ENCODE assay signal across 17 cellular contexts in the genomic region with DNA sequence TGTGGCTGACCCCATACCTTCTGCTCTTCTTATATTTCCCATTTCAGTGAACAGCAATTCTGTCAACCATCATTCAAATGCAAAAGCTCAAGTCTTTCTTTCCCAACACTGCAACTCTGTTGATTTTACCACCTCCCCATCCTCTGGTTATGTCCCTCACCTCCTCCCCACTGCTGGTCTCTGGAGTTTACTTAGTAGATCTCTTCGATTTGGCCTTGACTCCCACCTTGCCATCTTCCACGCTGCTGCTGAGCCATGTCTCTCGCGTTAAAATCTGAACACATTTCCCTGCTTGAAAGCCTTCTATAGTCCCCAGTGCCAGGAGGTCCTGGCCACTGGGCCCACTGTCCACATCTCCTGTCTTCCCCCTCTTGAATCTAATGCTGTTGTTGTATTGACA.
DNase-seq lines count a peak whose midpoint lies in the region; ATAC-seq and TF ChIP-seq lines count a peak whose summit lies in the region.
"Had no signal": no experiment of that assay in that cellular context is flagged by ENCODE, and none has a peak within 500 bp of the region (broad histone marks: within the 10 kb centered on the region; RNA-seq: fewer than 3 reads in every experiment).

No MANE protein-coding gene starts in this region.

- peak overlapping the region; percentile 50 for H3K27ac Mint-ChIP-seq in activated CD8-positive, alpha-beta T cell treated with anti-CD3 and anti-CD28 coated beads for 36 hours
- no peak overlapping the region for H3K27ac Mint-ChIP-seq in activated CD8-positive, alpha-beta T cell treated with anti-CD3 and anti-CD28 coated beads, Interleukin-2, amount 10 ng/mL, durations not matched to agents 7 days and 5 days
- H3K27ac Mint-ChIP-seq in CD4-positive, alpha-beta T cell, result peak overlapping the region; percentile 75
- peak overlapping the region; percentile 1 for H3K27ac Mint-ChIP-seq in activated naive CD8-positive, alpha-beta T cell
- peak overlapping the region in 6 of 10 donors; percentile 1 to 57 (median 18) for H3K27ac Mint-ChIP-seq in naive thymus-derived CD8-positive, alpha-beta T cell
- no peak overlapping the region for H3K27ac Mint-ChIP-seq in HFFc6
- no peak overlapping the region for H3K27ac Mint-ChIP-seq in CD8-positive, alpha-beta T cell

- H3K4me3 ChIP-seq in CD8-positive, alpha-beta T cell (ENCODE audit: low read depth, low read length), result no peak overlapping the region
- H3K4me3 ChIP-seq in mucosa of descending colon, result no peak overlapping the region
- H3K4me3 ChIP-seq: A549 had no signal

- H3K4me1 ChIP-seq in CD8-positive, alpha-beta T cell (ENCODE audit: insufficient read depth, low read length), result peaks cover 6% of the 10 kb centered on the region
- H3K4me1 ChIP-seq in mucosa of descending colon (ENCODE audit: low read depth), result peaks cover 9% of the 10 kb centered on the region

- DNase-seq in activated CD8-positive, alpha-beta T cell treated with anti-CD3 and anti-CD28 coated beads for 36 hours, result no peak
- DNase-seq in activated CD8-positive, alpha-beta T cell treated with anti-CD3 and anti-CD28 coated beads, Interleukin-2, amount 10 ng/mL, durations not matched to agents 7 days and 5 days, result no peak
- no peak for DNase-seq in CD4-positive, alpha-beta T cell
- DNase-seq in naive thymus-derived CD8-positive, alpha-beta T cell, result no peak
- DNase-seq in HFFc6, result no peak
- no peak for DNase-seq in CD8-positive, alpha-beta T cell
- no peak for DNase-seq in mucosa of descending colon
- DNase-seq: H7; Karpas-422; NCI-H187 treated with DMSO at 0.1 percent for 48 hours; NCI-H69; NK-92 treated with Interleukin-12 subunit alpha and Interleukin-12 subunit beta, amount 100 ng/mL, for 24 hours; OCI-M1; RPMI8226; SIG-M5 had no signal

- H3K4me3 Mint-ChIP-seq in activated CD8-positive, alpha-beta T cell treated with anti-CD3 and anti-CD28 coated beads for 36 hours, result no peak overlapping the region
- no peak overlapping the region for H3K4me3 Mint-ChIP-seq in activated CD8-positive, alpha-beta T cell treated with anti-CD3 and anti-CD28 coated beads, Interleukin-2, amount 10 ng/mL, durations not matched to agents 7 days and 5 days
- no peak overlapping the region for H3K4me3 Mint-ChIP-seq in CD4-positive, alpha-beta T cell
- H3K4me3 Mint-ChIP-seq in activated naive CD8-positive, alpha-beta T cell, result no peak overlapping the region
- peak overlapping the region in 1 of 10 donors; percentile 44 for H3K4me3 Mint-ChIP-seq in naive thymus-derived CD8-positive, alpha-beta T cell
- H3K4me3 Mint-ChIP-seq in HFFc6, result no peak overlapping the region
- H3K4me3 Mint-ChIP-seq in CD8-positive, alpha-beta T cell, result no peak overlapping the region

- no peak for ATAC-seq in activated CD8-positive, alpha-beta T cell treated with anti-CD3 and anti-CD28 coated beads for 36 hours
- no peak for ATAC-seq in activated CD8-positive, alpha-beta T cell treated with anti-CD3 and anti-CD28 coated beads, Interleukin-2, amount 10 ng/mL, durations not matched to agents 7 days and 5 days
- no peak for ATAC-seq in CD4-positive, alpha-beta T cell (ENCODE audit: poor library complexity)
- ATAC-seq in naive thymus-derived CD8-positive, alpha-beta T cell, result no peak
- no peak for ATAC-seq in CD8-positive, alpha-beta T cell
- ATAC-seq in mucosa of descending colon, result no peak
- ATAC-seq: A549 had no signal

- TF ChIP-seq CTCF in activated CD8-positive, alpha-beta T cell treated with anti-CD3 and anti-CD28 coated beads for 36 hours (IDR thresholded peaks at IDR 0.05), result no peak
- TF ChIP-seq CTCF in CD4-positive, alpha-beta T cell (IDR thresholded peaks at IDR 0.05), result no peak
- TF ChIP-seq CTCF in HFFc6 (IDR thresholded peaks at IDR 0.05) (no peak), mucosa of descending colon (IDR thresholded peaks at IDR 0.05) (no peak)
- no peak for TF ChIP-seq CTCF in CD8-positive, alpha-beta T cell (IDR thresholded peaks at IDR 0.05)

- no peak overlapping the region for H3K27ac ChIP-seq in CD4-positive, alpha-beta T cell (ENCODE audit: low read depth, low read length)
- no peak overlapping the region for H3K27ac ChIP-seq in CD8-positive, alpha-beta T cell (ENCODE audit: low read depth, low read length)
- H3K27ac ChIP-seq: A549 had no signal

- H3K27me3 Mint-ChIP-seq in activated CD8-positive, alpha-beta T cell treated with anti-CD3 and anti-CD28 coated beads for 36 hours, result no peaks in the 10 kb centered on the region
- H3K27me3 Mint-ChIP-seq in activated CD8-positive, alpha-beta T cell treated with anti-CD3 and anti-CD28 coated beads, Interleukin-2, amount 10 ng/mL, durations not matched to agents 7 days and 5 days (ENCODE audit: low read depth), result no peaks in the 10 kb centered on the region
- H3K27me3 Mint-ChIP-seq in CD4-positive, alpha-beta T cell, result no peaks in the 10 kb centered on the region
- H3K27me3 Mint-ChIP-seq in activated naive CD8-positive, alpha-beta T cell, result no peaks in the 10 kb centered on the region
- no peaks in the 10 kb centered on the region for H3K27me3 Mint-ChIP-seq in naive thymus-derived CD8-positive, alpha-beta T cell
- H3K27me3 Mint-ChIP-seq in HFFc6 (ENCODE audit: insufficient read depth), result no peaks in the 10 kb centered on the region
- no peaks in the 10 kb centered on the region for H3K27me3 Mint-ChIP-seq in CD8-positive, alpha-beta T cell (ENCODE audit: low read depth)

- H3K36me3 ChIP-seq in CD8-positive, alpha-beta T cell (ENCODE audit: insufficient read depth, low read length), result peaks cover 4% of the 10 kb centered on the region
- no peaks in the 10 kb centered on the region for H3K36me3 ChIP-seq in mucosa of descending colon (ENCODE audit: low read depth)

- H3K36me3 Mint-ChIP-seq in activated CD8-positive, alpha-beta T cell treated with anti-CD3 and anti-CD28 coated beads for 36 hours (ENCODE audit: low read depth), result peaks cover 22% of the 10 kb centered on the region
- peaks cover 5% of the 10 kb centered on the region for H3K36me3 Mint-ChIP-seq in activated CD8-positive, alpha-beta T cell treated with anti-CD3 and anti-CD28 coated beads, Interleukin-2, amount 10 ng/mL, durations not matched to agents 7 days and 5 days (ENCODE audit: low read depth)
- peaks cover 75% of the 10 kb centered on the region for H3K36me3 Mint-ChIP-seq in CD4-positive, alpha-beta T cell (ENCODE audit: low read depth)
- H3K36me3 Mint-ChIP-seq in activated naive CD8-positive, alpha-beta T cell, result peaks cover 36% of the 10 kb centered on the region
- H3K36me3 Mint-ChIP-seq in naive thymus-derived CD8-positive, alpha-beta T cell, result peaks cover 0 to 37% (median 14%) of the 10 kb centered on the region in 3 donors
- H3K36me3 Mint-ChIP-seq in HFFc6 (ENCODE audit: low read depth), result peaks cover 40% of the 10 kb centered on the region
- peaks cover 60% of the 10 kb centered on the region for H3K36me3 Mint-ChIP-seq in CD8-positive, alpha-beta T cell

- POLR2A ChIA-PET in activated CD8-positive, alpha-beta T cell treated with anti-CD3 and anti-CD28 coated beads for 36 hours (lab: Charles Lee), result interaction anchor here (0.8 to 1.7 kb wide), 6 partner anchors 11 to 42 kb away, joined by 3 to 4 read pairs (median 3); no protein-coding TSS in a partner anchor
- POLR2A ChIA-PET in activated CD8-positive, alpha-beta T cell treated with anti-CD3 and anti-CD28 coated beads, Interleukin-2, amount 10 ng/mL, durations not matched to agents 7 days and 5 days (lab: Charles Lee), result no interaction called here
- POLR2A ChIA-PET in CD4-positive, alpha-beta T cell (lab: Charles Lee), result no interaction called here
- POLR2A ChIA-PET in naive thymus-derived CD8-positive, alpha-beta T cell (lab: Charles Lee), result interaction anchor here (2.2 kb wide), 1 partner anchor 10 kb away, joined by 9 read pairs; no protein-coding TSS in a partner anchor
- POLR2A ChIA-PET in CD8-positive, alpha-beta T cell (lab: Charles Lee), result no interaction called here

- H3K9me3 ChIP-seq in CD4-positive, alpha-beta T cell (ENCODE audit: control insufficient read depth, low read length), result no peaks in the 10 kb centered on the region
- H3K9me3 ChIP-seq in CD8-positive, alpha-beta T cell (ENCODE audit: low read length), result no peaks in the 10 kb centered on the region
- H3K9me3 ChIP-seq in mucosa of descending colon, result no peaks in the 10 kb centered on the region
- H3K9me3 ChIP-seq: A549 had no signal

- peaks cover 76% of the 10 kb centered on the region for H3K4me1 Mint-ChIP-seq in activated CD8-positive, alpha-beta T cell treated with anti-CD3 and anti-CD28 coated beads for 36 hours (ENCODE audit: low read depth)
- peaks cover 8% of the 10 kb centered on the region for H3K4me1 Mint-ChIP-seq in activated CD8-positive, alpha-beta T cell treated with anti-CD3 and anti-CD28 coated beads, Interleukin-2, amount 10 ng/mL, durations not matched to agents 7 days and 5 days (ENCODE audit: low read depth)
- H3K4me1 Mint-ChIP-seq in CD4-positive, alpha-beta T cell (ENCODE audit: low read depth), result peaks cover 91% of the 10 kb centered on the region
- H3K4me1 Mint-ChIP-seq in activated naive CD8-positive, alpha-beta T cell (ENCODE audit: low read depth), result peaks cover 59% of the 10 kb centered on the region
- H3K4me1 Mint-ChIP-seq in naive thymus-derived CD8-positive, alpha-beta T cell, result peaks cover 28 to 86% (median 77%) of the 10 kb centered on the region in 4 donors
- H3K4me1 Mint-ChIP-seq in HFFc6 (ENCODE audit: low read depth), result peaks cover 30% of the 10 kb centered on the region
- H3K4me1 Mint-ChIP-seq in CD8-positive, alpha-beta T cell (ENCODE audit: low read depth), result peaks cover 80% of the 10 kb centered on the region

- CTCF ChIA-PET in activated CD8-positive, alpha-beta T cell treated with anti-CD3 and anti-CD28 coated beads for 36 hours (lab: Charles Lee), result interaction anchor here (0.6 to 1.1 kb wide), 3 partner anchors 9 to 151 kb away, joined by 3 read pairs; no protein-coding TSS in a partner anchor
- CTCF ChIA-PET in activated CD8-positive, alpha-beta T cell treated with anti-CD3 and anti-CD28 coated beads, Interleukin-2, amount 10 ng/mL, durations not matched to agents 7 days and 5 days (lab: Charles Lee), result no interaction called here
- CTCF ChIA-PET in CD4-positive, alpha-beta T cell (lab: Charles Lee), result interaction anchor here (0.6 kb wide), 1 partner anchor 128 kb away, joined by 3 read pairs; no protein-coding TSS in a partner anchor
- CTCF ChIA-PET in CD8-positive, alpha-beta T cell (lab: Charles Lee), result interaction anchor here (1.1 kb wide), 1 partner anchor 125 kb away, joined by 3 read pairs; no protein-coding TSS in a partner anchor

- H3K27me3 ChIP-seq in CD4-positive, alpha-beta T cell (ENCODE audit: control insufficient read depth, insufficient read depth, low read length), result no peaks in the 10 kb centered on the region
- no peaks in the 10 kb centered on the region for H3K27me3 ChIP-seq in CD8-positive, alpha-beta T cell (ENCODE audit: insufficient read depth, low read length)

- intact Hi-C loops in activated CD8-positive, alpha-beta T cell treated with anti-CD3 and anti-CD28 coated beads for 36 hours (cut with micrococcal nuclease), result no loop called here
- intact Hi-C loops in CD4-positive, alpha-beta T cell (cut with DNase I, micrococcal nuclease), result no loop called here
- intact Hi-C loops in CD8-positive, alpha-beta T cell (cut with DNase I, micrococcal nuclease), result loop anchor here in 1 of 2 experiments (2.0 kb wide), 1 partner anchor 33 kb away; no protein-coding TSS in a partner anchor
- intact Hi-C loops in mucosa of descending colon (cut with DNase I, micrococcal nuclease), result no loop called here

- H3K9me3 Mint-ChIP-seq in activated CD8-positive, alpha-beta T cell treated with anti-CD3 and anti-CD28 coated beads for 36 hours, result no peaks in the 10 kb centered on the region
- no peaks in the 10 kb centered on the region for H3K9me3 Mint-ChIP-seq in activated CD8-positive, alpha-beta T cell treated with anti-CD3 and anti-CD28 coated beads, Interleukin-2, amount 10 ng/mL, durations not matched to agents 7 days and 5 days (ENCODE audit: insufficient read depth)
- H3K9me3 Mint-ChIP-seq in CD4-positive, alpha-beta T cell, result peaks cover 2% of the 10 kb centered on the region
- no peaks in the 10 kb centered on the region for H3K9me3 Mint-ChIP-seq in activated naive CD8-positive, alpha-beta T cell (ENCODE audit: low read depth)
- peaks cover 0 to 6% (median 0%) of the 10 kb centered on the region in 9 donors for H3K9me3 Mint-ChIP-seq in naive thymus-derived CD8-positive, alpha-beta T cell
- H3K9me3 Mint-ChIP-seq in HFFc6, result no peaks in the 10 kb centered on the region
- no peaks in the 10 kb centered on the region for H3K9me3 Mint-ChIP-seq in CD8-positive, alpha-beta T cell

Comparison
In these comparisons a context has a peak if more than half of its experiments do, and no peak if none do; other contexts are left out.
1. H3K27ac Mint-ChIP-seq: peak in activated CD8-positive, alpha-beta T cell treated with anti-CD3 and anti-CD28 coated beads for 36 hours (single experiment), CD4-positive, alpha-beta T cell (single experiment), activated naive CD8-positive, alpha-beta T cell (single experiment) and naive thymus-derived CD8-positive, alpha-beta T cell (6 of 10); none in activated CD8-positive, alpha-beta T cell treated with anti-CD3 and anti-CD28 coated beads, Interleukin-2, amount 10 ng/mL, durations not matched to agents 7 days and 5 days (single experiment), HFFc6 (single experiment) and CD8-positive, alpha-beta T cell (single experiment).
2. POLR2A ChIA-PET loops: an anchor here in activated CD8-positive, alpha-beta T cell treated with anti-CD3 and anti-CD28 coated beads for 36 hours (0.8 to 1.7 kb wide) and naive thymus-derived CD8-positive, alpha-beta T cell (2.2 kb wide); none called in activated CD8-positive, alpha-beta T cell treated with anti-CD3 and anti-CD28 coated beads, Interleukin-2, amount 10 ng/mL, durations not matched to agents 7 days and 5 days, CD4-positive, alpha-beta T cell and CD8-positive, alpha-beta T cell.